In genomic region chr1:235648407-235648907, GRCh38 we compare ENCODE assay signal across 8 cellular contexts. TPM values are rescaled to one million over a fixed set of nuclear protein-coding genes. Genes with fewer than 3 reads are reported as not detected.
DNase-seq lines count a peak whose midpoint lies in the region; ATAC-seq and TF ChIP-seq lines count a peak whose summit lies in the region.

No MANE protein-coding gene starts in this region.

- H3K4me2 ChIP-seq in BLaER1 treated with 17β-estradiol and CSF1 and Interleukin-3, amounts not matched to agents 10 nM and 100 nM: peak overlapping the region; percentile 93 to 99 (median 98)

- H3K4me1 Mint-ChIP-seq in activated B cell treated with CpG ODN at 0.5 μM for 24 hours: peaks cover 15% of the 10 kb centered on the region
- H3K4me1 Mint-ChIP-seq in immature natural killer cell: peaks cover 18 to 20% of the 10 kb centered on the region in 2 donors

- CTCF ChIA-PET in activated B cell treated with CpG ODN at 0.5 μM for 24 hours (lab: Charles Lee): no interaction called here

- DNase-seq in activated B cell treated with CpG ODN at 0.5 μM for 24 hours (no peak), immature natural killer cell (no peak), suprapubic skin (ENCODE audit: low spot score in 2 of 2) (no peak), 8988T (no peak), GM13977 (ENCODE audit: low spot score) (no peak)

- no peak overlapping the region for H3K27ac ChIP-seq in BLaER1 treated with 17β-estradiol and CSF1 and Interleukin-3, amounts not matched to agents 10 nM and 100 nM
- H3K27ac ChIP-seq in HUES64 (ENCODE audit: low read depth, low read length) (no peak overlapping the region), suprapubic skin (no peak overlapping the region)

- no peak overlapping the region for H3K9ac ChIP-seq in BLaER1 treated with 17β-estradiol and CSF1 and Interleukin-3, amounts not matched to agents 10 nM and 100 nM
- H3K9ac ChIP-seq in HUES64 (ENCODE audit: low read depth, low read length): peak overlapping the region; percentile 13; the same call in 1 of the 2 replicates

- TF ChIP-seq CTCF in activated B cell treated with CpG ODN at 0.5 μM for 24 hours (IDR thresholded peaks at IDR 0.05): no peak
- no peak for TF ChIP-seq CTCF in suprapubic skin (IDR thresholded peaks at IDR 0.05)
- no peak for TF ChIP-seq CTCF in GM13977 (IDR thresholded peaks at IDR 0.05; ENCODE audit: extremely low read depth, insufficient read depth, missing control alignments)

- peak overlapping the region in 7 of 10 experiments; percentile 25 to 72 (median 63); a peak in 12 of 20 replicates for H3K4me3 ChIP-seq in BLaER1 treated with 17β-estradiol and CSF1 and Interleukin-3, amounts not matched to agents 10 nM and 100 nM
- peak overlapping the region; percentile 61 for H3K4me3 ChIP-seq in HUES64 (ENCODE audit: low read length)
- peak overlapping the region; percentile 66 for H3K4me3 ChIP-seq in suprapubic skin

- intact Hi-C loops in activated B cell treated with CpG ODN at 0.5 μM for 24 hours (cut with micrococcal nuclease): loop anchor here (10.0 kb wide), 2 partner anchors 144 to 416 kb away; partner anchors contain the start of genes B3GALNT2 and NID1

- H3K4me1 ChIP-seq in BLaER1 treated with 17β-estradiol and CSF1 and Interleukin-3, amounts not matched to agents 10 nM and 100 nM: peaks cover 9 to 23% (median 16%) of the 10 kb centered on the region in 10 experiments; a peak in 19 of 20 replicates
- peaks cover 21% of the 10 kb centered on the region for H3K4me1 ChIP-seq in HUES64 (ENCODE audit: insufficient read depth, low read length)
- peaks cover 28% of the 10 kb centered on the region for H3K4me1 ChIP-seq in suprapubic skin

- no peak for TF ChIP-seq EP300 in suprapubic skin (IDR thresholded peaks at IDR 0.05)

- no peak for ATAC-seq in activated B cell treated with CpG ODN at 0.5 μM for 24 hours (ENCODE audit: low read depth)
- no peak for ATAC-seq in GM18505 (IDR thresholded peaks at IDR 0.05; ENCODE audit: unreplicated experiment)

- no peaks in the 10 kb centered on the region for H3K9me3 Mint-ChIP-seq in activated B cell treated with CpG ODN at 0.5 μM for 24 hours
- no peaks in the 10 kb centered on the region for H3K9me3 Mint-ChIP-seq in immature natural killer cell

- H3K27ac Mint-ChIP-seq in activated B cell treated with CpG ODN at 0.5 μM for 24 hours (no peak overlapping the region), immature natural killer cell (peak overlapping the region in 3 of 6 donors; percentile 2 to 74 (median 67))

- no peaks in the 10 kb centered on the region for H3K36me3 ChIP-seq in BLaER1 treated with 17β-estradiol and CSF1 and Interleukin-3, amounts not matched to agents 10 nM and 100 nM
- H3K36me3 ChIP-seq in HUES64 (ENCODE audit: insufficient read depth, low read length) (no peaks in the 10 kb centered on the region), suprapubic skin (no peaks in the 10 kb centered on the region)

- in situ Hi-C loops in GM13977 (cut with MboI; ENCODE audit: low pct_unique_long_range_greater_than_20kb, low sequenced_read_pairs, unreplicated experiment): no loop called here

- WGBS in HUES64: 4% methylated on average over 31 of the region's 31 CpGs
- WGBS in suprapubic skin: 14% methylated on average over 17 of the region's 31 CpGs

- H3K4me3 Mint-ChIP-seq in activated B cell treated with CpG ODN at 0.5 μM for 24 hours (peak overlapping the region; percentile 88), immature natural killer cell (peak overlapping the region; percentile 80 to 89 (median 85))

- H3K27me3 Mint-ChIP-seq in activated B cell treated with CpG ODN at 0.5 μM for 24 hours (peaks cover 62% of the 10 kb centered on the region), immature natural killer cell (ENCODE audit: low read depth in 3 of 3) (peaks cover 20 to 52% (median 41%) of the 10 kb centered on the region in 3 donors)

- H4K20me1 ChIP-seq in BLaER1 treated with 17β-estradiol and CSF1 and Interleukin-3, amounts not matched to agents 10 nM and 100 nM: peaks cover 0 to 48% (median 10%) of the 10 kb centered on the region in 11 experiments; a peak in 12 of 22 replicates

- no peak for TF ChIP-seq POLR2A in suprapubic skin (IDR thresholded peaks at IDR 0.05)
- no peak for TF ChIP-seq POLR2A in GM18505 (IDR thresholded peaks at IDR 0.05; ENCODE audit: borderline replicate concordance, extremely low read depth, insufficient read depth, insufficient read length)

- peaks cover 11 to 22% (median 17%) of the 10 kb centered on the region in 11 experiments; a peak in 19 of 22 replicates for H3K9me3 ChIP-seq in BLaER1 treated with 17β-estradiol and CSF1 and Interleukin-3, amounts not matched to agents 10 nM and 100 nM (replicated peaks in 1 of 11)
- no peaks in the 10 kb centered on the region for H3K9me3 ChIP-seq in HUES64 (ENCODE audit: insufficient read depth, low read depth, low read length)
- H3K9me3 ChIP-seq in suprapubic skin: no peaks in the 10 kb centered on the region

- peaks cover 70 to 86% (median 76%) of the 10 kb centered on the region in 11 experiments for H3K27me3 ChIP-seq in BLaER1 treated with 17β-estradiol and CSF1 and Interleukin-3, amounts not matched to agents 10 nM and 100 nM
- H3K27me3 ChIP-seq in HUES64 (ENCODE audit: insufficient read depth, low read length) (peaks cover 38% of the 10 kb centered on the region), suprapubic skin (peaks cover 83% of the 10 kb centered on the region)

- H3K36me3 Mint-ChIP-seq in activated B cell treated with CpG ODN at 0.5 μM for 24 hours (ENCODE audit: low read depth) (no peaks in the 10 kb centered on the region), immature natural killer cell (peaks cover 0 to 4% (median 3%) of the 10 kb centered on the region in 3 donors)

- POLR2A ChIA-PET in activated B cell treated with CpG ODN at 0.5 μM for 24 hours (lab: Charles Lee): no interaction called here

RNA-seq across cellular contexts. Expression of gene GNG4, which starts 1.1 kb away (rescaled TPM):
- 33.1 TPM for polyA plus RNA-seq in HUES64 (2013, experiment 1 of 2)
- 37.3 TPM for polyA plus RNA-seq in HUES64 (2013, experiment 2 of 2)
- total RNA-seq in activated B cell treated with CpG ODN at 0.5 μM for 24 hours (2.2 and 2.3 TPM in 2 replicates), suprapubic skin (under 1 TPM in 3 of 4 donors, not detected in 1; 0.13 to 0.76 (median 0.72) TPM)
- not detected for polyA plus RNA-seq in immature natural killer cell
